ENCODE assay signal across 8 cellular contexts in the genomic region with DNA sequence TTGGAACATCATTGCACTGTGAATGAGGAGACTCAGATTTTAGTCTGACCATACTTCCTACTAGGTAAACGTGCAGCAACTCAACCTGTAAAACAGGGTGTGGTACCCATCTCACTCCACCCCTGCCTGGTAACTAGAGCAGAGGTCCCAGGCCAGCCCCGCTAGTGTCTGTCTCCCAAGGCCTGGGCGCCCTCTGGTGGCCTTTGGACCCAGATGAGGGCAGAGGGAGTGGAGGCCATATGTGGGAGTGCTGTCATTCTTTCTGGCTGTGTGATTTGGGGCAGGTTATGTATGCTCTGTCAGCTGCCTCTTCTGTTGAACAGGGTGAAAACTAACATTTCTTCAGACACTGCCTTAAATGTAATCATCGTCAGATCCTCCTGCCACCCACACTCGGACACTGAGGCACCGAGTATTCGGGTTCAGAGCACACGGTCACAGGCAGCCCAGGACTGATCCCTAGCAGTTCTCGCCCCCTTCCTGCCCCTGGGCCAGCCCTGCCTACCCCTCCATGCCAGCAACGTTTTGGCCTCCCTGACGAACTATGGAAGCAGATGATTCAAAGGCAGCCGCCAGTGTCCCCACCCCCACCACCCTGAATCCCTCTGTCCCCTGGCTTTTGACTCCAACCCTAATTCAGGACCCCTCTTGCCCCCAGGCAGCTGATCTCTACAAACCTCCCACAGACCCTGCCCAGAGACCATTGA.
DNase-seq lines count a peak whose midpoint lies in the region; ATAC-seq and TF ChIP-seq lines count a peak whose summit lies in the region.

No MANE protein-coding gene starts in this region.

- H3K18ac ChIP-seq in mesendoderm (ENCODE audit: low read length) = no peak overlapping the region

- no peak overlapping the region for H3K23ac ChIP-seq in mesendoderm (ENCODE audit: low read length)

- no peak overlapping the region for H3K4me3 ChIP-seq in mesendoderm (ENCODE audit: low read length)

- peaks cover 89% of the 10 kb centered on the region for H3K4me1 Mint-ChIP-seq in CD4-positive, alpha-beta T cell (ENCODE audit: low read depth)
- peaks cover 88% of the 10 kb centered on the region for H3K4me1 Mint-ChIP-seq in activated CD8-positive, alpha-beta T cell treated with anti-CD3 and anti-CD28 coated beads for 36 hours (ENCODE audit: low read depth)

- no peaks in the 10 kb centered on the region for H3K27me3 ChIP-seq in CD4-positive, alpha-beta T cell (ENCODE audit: control insufficient read depth, insufficient read depth, low read length)
- H3K27me3 ChIP-seq in mesendoderm (ENCODE audit: insufficient read depth, low read length, poor library complexity) = no peaks in the 10 kb centered on the region

- no peaks in the 10 kb centered on the region for H3K27me3 Mint-ChIP-seq in CD4-positive, alpha-beta T cell
- no peaks in the 10 kb centered on the region for H3K27me3 Mint-ChIP-seq in activated CD8-positive, alpha-beta T cell treated with anti-CD3 and anti-CD28 coated beads for 36 hours

- H3K36me3 ChIP-seq in mesendoderm (ENCODE audit: control insufficient read depth, insufficient read depth, low read length) = no peaks in the 10 kb centered on the region

- H2BK15ac ChIP-seq in mesendoderm (replicated peaks; ENCODE audit: low read depth) = no peak overlapping the region

- H3K56ac ChIP-seq in mesendoderm (ENCODE audit: low read length) = no peak overlapping the region

- no peaks in the 10 kb centered on the region for H3K79me1 ChIP-seq in mesendoderm (ENCODE audit: low read length)

- H3K36me3 Mint-ChIP-seq in CD4-positive, alpha-beta T cell (ENCODE audit: low read depth) = peaks cover 94% of the 10 kb centered on the region
- H3K36me3 Mint-ChIP-seq in activated CD8-positive, alpha-beta T cell treated with anti-CD3 and anti-CD28 coated beads for 36 hours (ENCODE audit: low read depth) = peaks cover 77% of the 10 kb centered on the region

- CTCF ChIA-PET in CD4-positive, alpha-beta T cell (lab: Charles Lee) = interaction anchor here (0.7 to 2.3 kb wide), 5 partner anchors 15 to 222 kb away, joined by 3 to 8 read pairs (median 4); partner anchors contain the start of gene POU2F1
- CTCF ChIA-PET in activated CD8-positive, alpha-beta T cell treated with anti-CD3 and anti-CD28 coated beads for 36 hours (lab: Charles Lee) = interaction anchor here (0.6 to 7.5 kb wide), 17 partner anchors 8 to 383 kb away, joined by 3 to 69 read pairs (median 4); partner anchors contain the start of gene CD247

- no peak overlapping the region for H3K4ac ChIP-seq in mesendoderm (ENCODE audit: low read depth, low read length)

- intact Hi-C loops in CD4-positive, alpha-beta T cell (cut with DNase I, micrococcal nuclease) = loop anchor here (1.0 to 10.0 kb wide), 6 partner anchors 40 to 377 kb away; partner anchors contain the start of gene POU2F1 (in 1 of the 2)
- intact Hi-C loops in activated CD8-positive, alpha-beta T cell treated with anti-CD3 and anti-CD28 coated beads for 36 hours (cut with micrococcal nuclease) = loop anchor here (5.0 kb wide), 1 partner anchor 40 kb away; no protein-coding TSS in a partner anchor

- H2AK5ac ChIP-seq in mesendoderm (ENCODE audit: low read length) = no peak overlapping the region

- no peak overlapping the region for H3K4me2 ChIP-seq in mesendoderm (ENCODE audit: low read length)

- H3K27ac Mint-ChIP-seq in CD4-positive, alpha-beta T cell = peak overlapping the region; percentile 100
- peak overlapping the region; percentile 68 for H3K27ac Mint-ChIP-seq in activated CD8-positive, alpha-beta T cell treated with anti-CD3 and anti-CD28 coated beads for 36 hours

- no peaks in the 10 kb centered on the region for H3K9me3 ChIP-seq in CD4-positive, alpha-beta T cell (ENCODE audit: control insufficient read depth, low read length)

- no peak overlapping the region for H4K8ac ChIP-seq in mesendoderm (ENCODE audit: low read depth, low read length)

- peak; percentile 86 for TF ChIP-seq CTCF in CD4-positive, alpha-beta T cell (IDR thresholded peaks at IDR 0.05)
- peak; percentile 88 for TF ChIP-seq CTCF in activated CD8-positive, alpha-beta T cell treated with anti-CD3 and anti-CD28 coated beads for 36 hours (IDR thresholded peaks at IDR 0.05)

- no CpG with 5 or more reads among the region's 12 CpGs for WGBS in mesendoderm (ENCODE audit: extremely low coverage, insufficient coverage, low lambda C conversion rate)

- H2BK120ac ChIP-seq in mesendoderm (ENCODE audit: low read depth, low read length) = no peak overlapping the region

- no peak overlapping the region for H2BK5ac ChIP-seq in mesendoderm (ENCODE audit: low read length)

- H3K4me3 Mint-ChIP-seq in CD4-positive, alpha-beta T cell = peak overlapping the region; percentile 45
- no peak overlapping the region for H3K4me3 Mint-ChIP-seq in activated CD8-positive, alpha-beta T cell treated with anti-CD3 and anti-CD28 coated beads for 36 hours

- H3K9ac ChIP-seq in mesendoderm (ENCODE audit: low read length) = no peak overlapping the region

- H3K4me1 ChIP-seq in mesendoderm (ENCODE audit: control insufficient read depth, low read depth, low read length) = peaks cover 2% of the 10 kb centered on the region

- POLR2A ChIA-PET in CD4-positive, alpha-beta T cell (lab: Charles Lee) = interaction anchor here (0.6 to 8.0 kb wide), 10 partner anchors 9 to 222 kb away, joined by 3 to 91 read pairs (median 6); partner anchors contain the start of genes CD247 and POU2F1
- POLR2A ChIA-PET in activated CD8-positive, alpha-beta T cell treated with anti-CD3 and anti-CD28 coated beads for 36 hours (lab: Charles Lee) = interaction anchor here (0.6 to 2.5 kb wide), 3 partner anchors 15 to 573 kb away, joined by 3 to 15 read pairs (median 3); partner anchors contain the start of gene CD247

- peak; percentile 84 for ATAC-seq in CD4-positive, alpha-beta T cell (ENCODE audit: poor library complexity)
- ATAC-seq in GM19372 (IDR thresholded peaks at IDR 0.05; ENCODE audit: low read depth, unreplicated experiment) (peak; percentile 85), HG03520 (IDR thresholded peaks at IDR 0.05; ENCODE audit: unreplicated experiment) (peak; percentile 92)
- peak; percentile 73 for ATAC-seq in activated CD8-positive, alpha-beta T cell treated with anti-CD3 and anti-CD28 coated beads for 36 hours

- H4K5ac ChIP-seq in mesendoderm (ENCODE audit: low read length) = no peak overlapping the region

- H3K79me2 ChIP-seq in mesendoderm (ENCODE audit: control insufficient read depth, insufficient read depth, low read length) = no peaks in the 10 kb centered on the region

- no peaks in the 10 kb centered on the region for H3K9me3 Mint-ChIP-seq in CD4-positive, alpha-beta T cell
- H3K9me3 Mint-ChIP-seq in activated CD8-positive, alpha-beta T cell treated with anti-CD3 and anti-CD28 coated beads for 36 hours = no peaks in the 10 kb centered on the region

- DNase-seq in CD4-positive, alpha-beta T cell = peak; percentile 79 to 89 (median 86)
- peak; percentile 96 for DNase-seq in NCI-H82 (lab: John Stamatoyannopoulos, UW)
- DNase-seq in activated CD8-positive, alpha-beta T cell treated with anti-CD3 and anti-CD28 coated beads for 36 hours = peak; percentile 93
- peak; percentile 85 for DNase-seq in effector CD4-positive, alpha-beta T cell
- DNase-seq in mesendoderm = peak; percentile 89
- peak; percentile 73 to 74 for DNase-seq in stimulated activated CD8-positive, alpha-beta memory T cell treated with anti-CD3 and anti-CD28 coated beads, Interleukin-15, amount 100 ng/mL, for 48 hours (ENCODE audit: low read depth in 2 of 2)

- no peak overlapping the region for H3K27ac ChIP-seq in CD4-positive, alpha-beta T cell (ENCODE audit: low read depth, low read length)
- H3K27ac ChIP-seq in mesendoderm (ENCODE audit: low read depth, low read length) = no peak overlapping the region
